ENCODE assay signal across 17 cellular contexts in the genomic region with DNA sequence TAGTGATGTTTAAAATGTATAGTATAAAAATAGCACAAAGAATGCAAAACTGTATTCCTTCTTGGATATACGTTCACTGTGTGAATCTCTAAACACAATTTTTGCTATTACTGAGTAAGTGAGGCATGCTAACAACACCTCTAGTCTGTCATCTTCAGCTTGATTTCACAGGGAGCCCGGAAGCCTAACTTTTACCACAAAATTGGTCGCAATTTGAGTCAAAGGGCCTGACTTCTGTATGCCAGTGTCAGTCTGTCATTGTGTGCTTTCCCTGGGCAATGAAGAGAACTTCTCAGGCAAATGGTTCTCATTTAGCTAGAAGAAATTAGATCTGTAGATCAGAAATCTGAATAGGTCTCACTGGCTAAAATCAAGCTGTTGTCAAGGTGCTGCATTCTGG.
DNase-seq lines count a peak whose midpoint lies in the region; ATAC-seq lines count a peak whose summit lies in the region.
"Had no signal": no experiment of that assay in that cellular context is flagged by ENCODE, and none has a peak within 500 bp of the region (broad histone marks: within the 10 kb centered on the region; RNA-seq: fewer than 3 reads in every experiment).

No MANE protein-coding gene starts in this region.

- no peaks in the 10 kb centered on the region for H3K79me2 ChIP-seq in mesendoderm (ENCODE audit: control insufficient read depth, insufficient read depth, low read length)

- no peak overlapping the region for H3K18ac ChIP-seq in mesendoderm (ENCODE audit: low read length)

- no peak overlapping the region for H3K4me2 ChIP-seq in mesendoderm (ENCODE audit: low read length)

- H4K8ac ChIP-seq in mesendoderm (ENCODE audit: low read depth, low read length) = no peak overlapping the region

- H2BK5ac ChIP-seq in mesendoderm (ENCODE audit: low read length) = no peak overlapping the region

- no peak overlapping the region for H2BK120ac ChIP-seq in mesendoderm (ENCODE audit: low read depth, low read length)

- H3K56ac ChIP-seq in mesendoderm (ENCODE audit: low read length) = no peak overlapping the region

- H3K4ac ChIP-seq in mesendoderm (ENCODE audit: low read depth, low read length) = no peak overlapping the region

- H3K9me3 ChIP-seq in aorta (ENCODE audit: control insufficient read depth, low read length) = no peaks in the 10 kb centered on the region
- H3K9me3 ChIP-seq: neutrophil had no signal

- no peaks in the 10 kb centered on the region for H3K79me1 ChIP-seq in mesendoderm (ENCODE audit: low read length)

- H3K9ac ChIP-seq in mesendoderm (ENCODE audit: low read length) = no peak overlapping the region

- H2AK5ac ChIP-seq in mesendoderm (ENCODE audit: low read length) = no peak overlapping the region

- peak; percentile 83 for ATAC-seq in GM21717 (IDR thresholded peaks at IDR 0.05; ENCODE audit: unreplicated experiment)
- peak; percentile 71 for ATAC-seq in HG03354 (IDR thresholded peaks at IDR 0.05; ENCODE audit: poor library complexity, severe bottlenecking, unreplicated experiment)
- ATAC-seq in aorta (ENCODE audit: low FRiP score) = no peak
- ATAC-seq in GM21515 (IDR thresholded peaks at IDR 0.05; ENCODE audit: unreplicated experiment) = no peak
- ATAC-seq: foreskin keratinocyte, right cardiac atrium had no signal

- H3K36me3 ChIP-seq in mesendoderm (ENCODE audit: control insufficient read depth, insufficient read depth, low read length) = no peaks in the 10 kb centered on the region
- H3K36me3 ChIP-seq in aorta (ENCODE audit: control insufficient read depth in 1 of 2, insufficient read depth in 2 of 2, low read length in 1 of 2) = no peaks in the 10 kb centered on the region
- H3K36me3 ChIP-seq: neutrophil had no signal

- WGBS in mesendoderm (ENCODE audit: extremely low coverage, insufficient coverage, low lambda C conversion rate) = no CpG with 5 or more reads among the region's 3 CpGs
- WGBS in aorta, 2 donors = 60 to 62% methylated on average over 3 of the region's 3 CpGs

- H2BK15ac ChIP-seq in mesendoderm (replicated peaks; ENCODE audit: low read depth) = no peak overlapping the region

- H3K4me1 ChIP-seq in mesendoderm (ENCODE audit: control insufficient read depth, low read depth, low read length) = no peaks in the 10 kb centered on the region
- H3K4me1 ChIP-seq in aorta (ENCODE audit: control insufficient read depth in 1 of 2, insufficient read depth in 2 of 2, low read length in 2 of 2) = no peaks in the 10 kb centered on the region
- H3K4me1 ChIP-seq: foreskin keratinocyte had no signal

- H3K23ac ChIP-seq in mesendoderm (ENCODE audit: low read length) = no peak overlapping the region

- no peak overlapping the region for H4K5ac ChIP-seq in mesendoderm (ENCODE audit: low read length)

- intact Hi-C loops in aorta (cut with DNase I) = no loop called here

- H3K27me3 ChIP-seq in mesendoderm (ENCODE audit: insufficient read depth, low read length, poor library complexity) (no peaks in the 10 kb centered on the region), aorta (ENCODE audit: control insufficient read depth in 1 of 2, insufficient read depth in 2 of 2, low read length in 1 of 2) (no peaks in the 10 kb centered on the region)
- H3K27me3 ChIP-seq: foreskin keratinocyte, neutrophil had no signal

- no peak overlapping the region for H3K27ac ChIP-seq in mesendoderm (ENCODE audit: low read depth, low read length)
- H3K27ac ChIP-seq in aorta (ENCODE audit: low read depth in 1 of 2, low read length in 2 of 2) = no peak overlapping the region
- H3K27ac ChIP-seq: foreskin keratinocyte, neutrophil had no signal

- DNase-seq in stimulated activated CD4-positive, alpha-beta T cell treated with anti-CD3 and anti-CD28 coated beads, Interleukin-1b, Interleukin-23, amount 100 ng/mL, for 48 hours = peak; percentile 1
- no peak for DNase-seq in stimulated activated CD4-positive, alpha-beta T cell treated with anti-CD3 and anti-CD28 coated beads, Interleukin-2, amount 100 ng/mL, for 24 hours
- peak; percentile 14 for DNase-seq in mesendoderm
- DNase-seq in islet precursor cell = no peak
- DNase-seq in aorta = no peak
- DNase-seq: activated naive CD4-positive, alpha-beta T cell; cortex of kidney; DMS79 treated with DMSO at 0.1 percent for 48 hours; foreskin keratinocyte; GOT3; NCI-H1436; NCI-H345; right cardiac atrium had no signal

- H3K4me3 ChIP-seq in mesendoderm (ENCODE audit: low read length) = no peak overlapping the region
- no peak overlapping the region for H3K4me3 ChIP-seq in aorta (ENCODE audit: low read length in 2 of 2)

Comparison
In these comparisons a context has a peak if more than half of its experiments do, and no peak if none do; other contexts are left out.
1. DNase-seq: peak in stimulated activated CD4-positive, alpha-beta T cell treated with anti-CD3 and anti-CD28 coated beads, Interleukin-1b, Interleukin-23, amount 100 ng/mL, for 48 hours (single experiment) and mesendoderm (single experiment); none in stimulated activated CD4-positive, alpha-beta T cell treated with anti-CD3 and anti-CD28 coated beads, Interleukin-2, amount 100 ng/mL, for 24 hours (0 of 2), islet precursor cell (single experiment) and aorta (0 of 2).
2. ATAC-seq: peak in GM21717 (single experiment) and HG03354 (single experiment); none in aorta (single experiment) and GM21515 (single experiment).